1 cellular context compared by ENCODE assay signal in the genomic region with DNA sequence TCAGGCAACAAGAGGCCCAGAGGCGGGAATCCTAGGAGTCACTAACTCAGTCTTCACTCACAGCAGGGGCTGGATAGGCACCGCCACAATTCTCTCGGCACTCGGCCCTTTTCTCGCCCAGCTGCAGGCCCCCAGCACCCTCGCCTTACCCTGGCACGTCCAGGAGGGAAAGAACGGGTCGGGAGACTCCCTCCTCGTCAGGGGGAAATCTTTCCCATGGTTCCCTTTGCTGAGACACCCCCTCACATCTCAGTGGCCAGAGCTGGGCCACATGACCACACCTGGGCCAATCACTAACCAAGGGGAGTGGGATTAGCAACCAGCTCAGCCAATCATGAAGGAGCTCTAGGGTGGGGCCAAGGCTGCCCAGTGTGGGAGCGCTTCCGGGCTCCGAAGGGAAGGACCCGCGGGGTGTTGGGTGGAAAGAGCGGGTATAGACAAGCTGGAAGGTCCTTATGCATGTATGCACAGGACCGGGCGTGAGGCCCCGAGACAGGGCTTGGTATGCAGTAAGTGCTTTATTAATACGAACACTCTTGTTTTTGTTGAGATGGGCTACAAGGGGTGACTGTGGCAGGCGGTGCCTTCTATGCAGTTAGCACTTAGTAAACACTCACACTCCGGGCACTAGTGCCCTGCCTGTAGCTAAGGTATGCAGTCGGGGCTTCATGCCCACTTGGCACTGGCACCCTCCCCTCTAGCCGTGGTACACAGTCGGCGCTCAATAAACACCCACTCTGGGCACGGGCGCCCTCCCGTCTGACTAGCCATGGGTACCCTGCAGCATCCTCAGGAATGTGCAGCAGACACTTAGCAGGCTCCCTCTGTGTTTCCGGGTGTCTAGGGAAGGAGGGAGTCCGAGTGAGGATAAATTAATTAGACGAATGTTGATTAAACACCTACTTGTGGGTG.
TF ChIP-seq lines count a peak whose summit lies in the region.

No MANE protein-coding gene starts in this region.

TF ChIP-seq in HepG2, 621 proteins besides CTCF, POLR2A, EP300 and RAD21 (continued from another document):
- TF ChIP-seq, protein P1, sequence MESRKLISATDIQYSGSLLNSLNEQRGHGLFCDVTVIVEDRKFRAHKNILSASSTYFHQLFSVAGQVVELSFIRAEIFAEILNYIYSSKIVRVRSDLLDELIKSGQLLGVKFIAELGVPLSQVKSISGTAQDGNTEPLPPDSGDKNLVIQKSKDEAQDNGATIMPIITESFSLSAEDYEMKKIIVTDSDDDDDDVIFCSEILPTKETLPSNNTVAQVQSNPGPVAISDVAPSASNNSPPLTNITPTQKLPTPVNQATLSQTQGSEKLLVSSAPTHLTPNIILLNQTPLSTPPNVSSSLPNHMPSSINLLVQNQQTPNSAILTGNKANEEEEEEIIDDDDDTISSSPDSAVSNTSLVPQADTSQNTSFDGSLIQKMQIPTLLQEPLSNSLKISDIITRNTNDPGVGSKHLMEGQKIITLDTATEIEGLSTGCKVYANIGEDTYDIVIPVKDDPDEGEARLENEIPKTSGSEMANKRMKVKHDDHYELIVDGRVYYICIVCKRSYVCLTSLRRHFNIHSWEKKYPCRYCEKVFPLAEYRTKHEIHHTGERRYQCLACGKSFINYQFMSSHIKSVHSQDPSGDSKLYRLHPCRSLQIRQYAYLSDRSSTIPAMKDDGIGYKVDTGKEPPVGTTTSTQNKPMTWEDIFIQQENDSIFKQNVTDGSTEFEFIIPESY (CRISPR knock-in tag; IDR thresholded peaks at IDR 0.05) = 0 out of 2 replicates have a peak, but pooled peaks have one; percentile 2
- TF ChIP-seq SRSF4 (IDR thresholded peaks at IDR 0.05; ENCODE audit: low read depth, low read length, poor library complexity, severe bottlenecking) (no peak), ZNF891 (CRISPR knock-in tag; IDR thresholded peaks at IDR 0.05) (0 out of 2 replicates have a peak, but pooled peaks have one; percentile 18), ZFP36L1 (CRISPR knock-in tag; IDR thresholded peaks at IDR 0.05) (no peak), NFYC (CRISPR knock-in tag; IDR thresholded peaks at IDR 0.05) (peak; percentile 72), ZNF253 (CRISPR knock-in tag; IDR thresholded peaks at IDR 0.05; ENCODE audit: borderline replicate concordance) (no peak), ZBTB20 (CRISPR knock-in tag; IDR thresholded peaks at IDR 0.05; ENCODE audit: borderline replicate concordance, low read depth) (no peak), ZNF451 (CRISPR knock-in tag; IDR thresholded peaks at IDR 0.05) (no peak), YEATS4 (CRISPR knock-in tag; IDR thresholded peaks at IDR 0.05; ENCODE audit: borderline replicate concordance) (no peak), IRX3 (CRISPR knock-in tag; IDR thresholded peaks at IDR 0.05; ENCODE audit: borderline replicate concordance, low read depth) (no peak), ZNF350 (CRISPR knock-in tag; IDR thresholded peaks at IDR 0.05; ENCODE audit: borderline replicate concordance, low read depth) (no peak), HES4 (CRISPR knock-in tag; IDR thresholded peaks at IDR 0.05; ENCODE audit: borderline replicate concordance) (no peak), SP2 (CRISPR knock-in tag; IDR thresholded peaks at IDR 0.05) (peak; percentile 33; the same call in 1 of the 2 replicates), ZNF782 (CRISPR knock-in tag; IDR thresholded peaks at IDR 0.05; ENCODE audit: borderline replicate concordance) (no peak)
- TF ChIP-seq, protein P2, sequence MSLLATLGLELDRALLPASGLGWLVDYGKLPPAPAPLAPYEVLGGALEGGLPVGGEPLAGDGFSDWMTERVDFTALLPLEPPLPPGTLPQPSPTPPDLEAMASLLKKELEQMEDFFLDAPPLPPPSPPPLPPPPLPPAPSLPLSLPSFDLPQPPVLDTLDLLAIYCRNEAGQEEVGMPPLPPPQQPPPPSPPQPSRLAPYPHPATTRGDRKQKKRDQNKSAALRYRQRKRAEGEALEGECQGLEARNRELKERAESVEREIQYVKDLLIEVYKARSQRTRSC (CRISPR knock-in tag; IDR thresholded peaks at IDR 0.05; ENCODE audit: low read depth) = no peak
